ENCODE assay signal across 9 cellular contexts in genomic region chr3:186569779-186570095, GRCh38. TPM values are rescaled to one million over a fixed set of nuclear protein-coding genes. Genes with fewer than 3 reads are reported as not detected.
DNase-seq lines count a peak whose midpoint lies in the region; ATAC-seq, FAIRE-seq and TF ChIP-seq lines count a peak whose summit lies in the region.
"Had no signal": no experiment of that assay in that cellular context is flagged by ENCODE, and none has a peak within 500 bp of the region (broad histone marks: within the 10 kb centered on the region; RNA-seq: fewer than 3 reads in every experiment).

No MANE protein-coding gene starts in this region.

- no peaks in the 10 kb centered on the region for H3K27me3 ChIP-seq in BE2C

- H3K4me1 Mint-ChIP-seq in dendritic cell treated with granulocyte-macrophage colony-stimulating factor and Interleukin-4, amounts not matched to agents 40 ng/mL and 50 ng/mL, for 4 days (ENCODE audit: low read depth): peaks cover 53% of the 10 kb centered on the region
- H3K4me1 Mint-ChIP-seq in natural killer cell treated with Interleukin-12 subunit alpha and Interleukin-12 subunit beta and Interleukin-15 and Interleukin-18, amount 100 ng/mL, for 72 hours (ENCODE audit: low read depth in 2 of 2): peaks cover 41 to 54% of the 10 kb centered on the region in 2 donors

- H3K36me3 ChIP-seq in BE2C: peaks cover 17% of the 10 kb centered on the region

- peak overlapping the region; percentile 96 for H3K27ac Mint-ChIP-seq in dendritic cell treated with granulocyte-macrophage colony-stimulating factor and Interleukin-4, amounts not matched to agents 40 ng/mL and 50 ng/mL, for 4 days
- H3K27ac Mint-ChIP-seq in natural killer cell treated with Interleukin-12 subunit alpha and Interleukin-12 subunit beta and Interleukin-15 and Interleukin-18, amount 100 ng/mL, for 72 hours: peak overlapping the region; percentile 91 to 94

- no peak for TF ChIP-seq POLR2A in GM12892 (IDR thresholded peaks at IDR 0.05; ENCODE audit: low read depth, low read length)

- H3K4me3 ChIP-seq in BE2C (ENCODE audit: low read depth, low read length): peak overlapping the region; percentile 92
- peak overlapping the region; percentile 90 for H3K4me3 ChIP-seq in LNCaP clone FGC (ENCODE audit: low read depth, low read length)

- FAIRE-seq in GM12892 (lab: Jason Lieb, UNC): no peak

- H3K36me3 Mint-ChIP-seq in dendritic cell treated with granulocyte-macrophage colony-stimulating factor and Interleukin-4, amounts not matched to agents 40 ng/mL and 50 ng/mL, for 4 days (ENCODE audit: low read depth): peaks cover 49% of the 10 kb centered on the region
- H3K36me3 Mint-ChIP-seq in natural killer cell treated with Interleukin-12 subunit alpha and Interleukin-12 subunit beta and Interleukin-15 and Interleukin-18, amount 100 ng/mL, for 72 hours: peaks cover 16% of the 10 kb centered on the region

- no peaks in the 10 kb centered on the region for H3K9me3 Mint-ChIP-seq in dendritic cell treated with granulocyte-macrophage colony-stimulating factor and Interleukin-4, amounts not matched to agents 40 ng/mL and 50 ng/mL, for 4 days
- H3K9me3 Mint-ChIP-seq in natural killer cell treated with Interleukin-12 subunit alpha and Interleukin-12 subunit beta and Interleukin-15 and Interleukin-18, amount 100 ng/mL, for 72 hours: no peaks in the 10 kb centered on the region

- no peaks in the 10 kb centered on the region for H3K27me3 Mint-ChIP-seq in dendritic cell treated with granulocyte-macrophage colony-stimulating factor and Interleukin-4, amounts not matched to agents 40 ng/mL and 50 ng/mL, for 4 days
- H3K27me3 Mint-ChIP-seq in natural killer cell treated with Interleukin-12 subunit alpha and Interleukin-12 subunit beta and Interleukin-15 and Interleukin-18, amount 100 ng/mL, for 72 hours: no peaks in the 10 kb centered on the region

- no peaks in the 10 kb centered on the region for H3K9me3 ChIP-seq in BE2C

- DNase-seq in BE2C: no peak
- no peak for DNase-seq in LNCaP clone FGC (ENCODE audit: low read depth)
- no peak for DNase-seq in natural killer cell treated with Interleukin-12 subunit alpha and Interleukin-12 subunit beta and Interleukin-15 and Interleukin-18, amount 100 ng/mL, for 72 hours (ENCODE audit: low spot score)
- DNase-seq in mucosa of gallbladder (ENCODE audit: low spot score): no peak
- no peak for DNase-seq in GM12892 (ENCODE audit: insufficient read length)
- DNase-seq in NCI-H1092 treated with DMSO at 0.1 percent for 48 hours (lab: John Stamatoyannopoulos, UW): no peak

- no peak for TF ChIP-seq CTCF in BE2C (IDR thresholded peaks at IDR 0.05; ENCODE audit: low read depth, low read length)
- no peak for TF ChIP-seq CTCF in LNCaP clone FGC (IDR thresholded peaks at IDR 0.05; ENCODE audit: control insufficient read depth, extremely low read depth, insufficient read depth)

- intact Hi-C loops in dendritic cell treated with granulocyte-macrophage colony-stimulating factor and Interleukin-4, amounts not matched to agents 40 ng/mL and 50 ng/mL, for 4 days (cut with micrococcal nuclease): loop anchor here (5.0 to 10.0 kb wide), 2 partner anchors 213 to 475 kb away; partner anchors contain the start of gene EIF4A2

- peak overlapping the region; percentile 86 for H3K4me3 Mint-ChIP-seq in dendritic cell treated with granulocyte-macrophage colony-stimulating factor and Interleukin-4, amounts not matched to agents 40 ng/mL and 50 ng/mL, for 4 days
- peak overlapping the region; percentile 100 for H3K4me3 Mint-ChIP-seq in natural killer cell treated with Interleukin-12 subunit alpha and Interleukin-12 subunit beta and Interleukin-15 and Interleukin-18, amount 100 ng/mL, for 72 hours

- H3K4me1 ChIP-seq in BE2C: no peaks in the 10 kb centered on the region

- no peak for ATAC-seq in natural killer cell treated with Interleukin-12 subunit alpha and Interleukin-12 subunit beta and Interleukin-15 and Interleukin-18, amount 100 ng/mL, for 72 hours
- ATAC-seq in HG03108 (IDR thresholded peaks at IDR 0.05; ENCODE audit: unreplicated experiment): no peak

RNA-seq across cellular contexts. Expression of gene DNAJB11, which starts 0.8 kb away (rescaled TPM):
- 156 TPM for polyA plus RNA-seq in BE2C (2012; ENCODE audit: insufficient read depth, insufficient read length, low read depth)
- total RNA-seq in natural killer cell treated with Interleukin-12 subunit alpha and Interleukin-12 subunit beta and Interleukin-15 and Interleukin-18, amount 100 ng/mL, for 72 hours: 10 to 100 TPM; 84.2 to 99.6 TPM
- 48.1 TPM for total RNA-seq in mucosa of gallbladder
- polyA plus RNA-seq in GM12892 (2012; ENCODE audit: missing spikeins): 37.1 TPM

RNA-seq across cellular contexts. Expression of gene TBCCD1, which starts 2.6 kb away (rescaled TPM):
- 14.2 TPM for polyA plus RNA-seq in BE2C (2012; ENCODE audit: insufficient read depth, insufficient read length, low read depth)
- 10 to 100 TPM; 16.3 to 21.8 TPM for total RNA-seq in natural killer cell treated with Interleukin-12 subunit alpha and Interleukin-12 subunit beta and Interleukin-15 and Interleukin-18, amount 100 ng/mL, for 72 hours
- total RNA-seq in mucosa of gallbladder: 11.0 TPM
- polyA plus RNA-seq in GM12892 (2012; ENCODE audit: missing spikeins): 10.8 TPM

RNA-seq across cellular contexts. Expression of gene CRYGS, which starts 25.6 kb away (rescaled TPM):
- polyA plus RNA-seq in BE2C (2012; ENCODE audit: insufficient read depth, insufficient read length, low read depth): 16.2 TPM
- 1 to 10 TPM; 4.5 to 5.7 TPM for total RNA-seq in natural killer cell treated with Interleukin-12 subunit alpha and Interleukin-12 subunit beta and Interleukin-15 and Interleukin-18, amount 100 ng/mL, for 72 hours
- total RNA-seq in mucosa of gallbladder: 2.7 TPM
- 2.9 TPM for polyA plus RNA-seq in GM12892 (2012; ENCODE audit: missing spikeins)

RNA-seq across cellular contexts. Expression of gene AHSG, which starts 43.1 kb away (rescaled TPM):
- not detected for polyA plus RNA-seq in BE2C (2012; ENCODE audit: insufficient read depth, insufficient read length, low read depth)
- not detected for total RNA-seq in natural killer cell treated with Interleukin-12 subunit alpha and Interleukin-12 subunit beta and Interleukin-15 and Interleukin-18, amount 100 ng/mL, for 72 hours
- total RNA-seq in mucosa of gallbladder: 2.2 TPM
- not detected for polyA plus RNA-seq in GM12892 (2012; ENCODE audit: missing spikeins)
- total RNA-seq: RPMI7951 had no signal
